In the genomic region with DNA sequence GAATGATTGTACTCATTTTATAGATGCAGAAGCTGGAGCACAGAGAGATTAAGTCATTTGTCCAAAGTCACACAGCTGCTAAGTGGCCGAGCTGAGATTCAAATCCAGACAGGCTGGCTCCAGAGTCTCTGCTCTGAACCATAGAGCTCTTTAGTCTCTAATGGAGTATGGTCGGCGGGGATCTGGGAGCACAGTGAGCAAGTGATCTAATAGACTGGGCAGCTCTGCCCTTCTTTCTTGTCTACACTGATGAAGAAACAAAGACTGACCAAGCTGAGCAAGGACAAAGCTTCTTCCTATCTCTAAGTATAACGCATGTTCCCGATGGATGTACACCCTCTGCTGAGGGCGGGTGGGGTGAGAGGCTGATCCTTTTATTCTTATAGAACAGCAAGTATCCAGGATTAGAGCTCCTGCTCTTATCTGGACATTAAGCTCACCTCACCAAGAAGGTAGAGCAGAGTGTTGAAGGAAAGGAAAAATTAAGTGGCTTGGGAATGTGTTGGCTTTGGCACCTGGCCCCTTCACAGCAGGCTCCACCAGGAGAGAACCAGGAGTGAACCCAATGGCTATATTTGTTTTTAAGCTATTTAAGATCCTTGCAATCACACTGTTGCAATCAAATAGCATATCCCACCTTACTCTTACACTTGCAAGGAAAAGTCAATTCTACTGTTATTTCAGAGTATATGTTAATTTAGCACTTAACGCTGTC, we compare ENCODE assay signal across 8 cellular contexts.
A peak's percentile ranks its signal among the peaks of the same experiment; 100 is the strongest.
DNase-seq lines count a peak whose midpoint lies in the region; FAIRE-seq and TF ChIP-seq lines count a peak whose summit lies in the region.

No MANE protein-coding gene starts in this region.

- H3K27ac ChIP-seq in ACC112 (ENCODE audit: low read depth, low read length) (peak overlapping the region; percentile 99), mucosa of rectum (ENCODE audit: low read depth in 2 of 2, low read length in 2 of 2) (peak overlapping the region; percentile 56 to 61)

- no peaks in the 10 kb centered on the region for H3K9me3 ChIP-seq in mucosa of rectum (ENCODE audit: control insufficient read depth in 2 of 2, low read length in 2 of 2)
- H3K9me3 ChIP-seq in Caco-2, result no peaks in the 10 kb centered on the region

- peaks cover 32% of the 10 kb centered on the region for H3K27me3 Mint-ChIP-seq in Caco-2 (ENCODE audit: insufficient read depth, unreplicated experiment)

- peak overlapping the region; percentile 41 to 44 for H3K9ac ChIP-seq in mucosa of rectum (ENCODE audit: low read depth in 1 of 2, low read length in 2 of 2)

- H3K4me3 ChIP-seq in ACC112 (ENCODE audit: low read depth, low read length) (peak overlapping the region; percentile 90), mucosa of rectum (ENCODE audit: low read length in 2 of 2) (peak overlapping the region; percentile 4 to 92), Caco-2 (ENCODE audit: low read depth, low read length) (no peak overlapping the region)

- POLR2A ChIA-PET in HEK293T (lab: Yijun Ruan, JAX), result no interaction called here
- POLR2A ChIA-PET in Caco-2 (lab: Charles Lee), result no interaction called here

- H3K36me3 ChIP-seq in ACC112 (ENCODE audit: insufficient read depth, low read length), result peaks cover 18% of the 10 kb centered on the region; the same call in 1 of the 2 replicates
- no peaks in the 10 kb centered on the region for H3K36me3 ChIP-seq in mucosa of rectum (ENCODE audit: control insufficient read depth in 2 of 2, insufficient read depth in 2 of 2, low read length in 2 of 2)
- no peaks in the 10 kb centered on the region for H3K36me3 ChIP-seq in Caco-2 (ENCODE audit: control insufficient read depth, insufficient read depth, low read length)

- H3K9me3 Mint-ChIP-seq in Caco-2 (ENCODE audit: unreplicated experiment), result no peaks in the 10 kb centered on the region

- intact Hi-C loops in Caco-2 (cut with micrococcal nuclease; ENCODE audit: unreplicated experiment), result no loop called here

- H3K27ac Mint-ChIP-seq in Caco-2 (ENCODE audit: unreplicated experiment), result no peak overlapping the region

- no peak overlapping the region for H3K4me3 Mint-ChIP-seq in Caco-2 (ENCODE audit: unreplicated experiment)

- H3K4me1 ChIP-seq in ACC112 (ENCODE audit: control insufficient read depth, insufficient read depth, low read length, unreplicated experiment) (peaks cover 54% of the 10 kb centered on the region), mucosa of rectum (ENCODE audit: control insufficient read depth in 2 of 2, insufficient read depth in 2 of 2, low read length in 2 of 2) (peaks cover 24 to 34% of the 10 kb centered on the region in 2 donors), Caco-2 (peaks cover 7% of the 10 kb centered on the region; the same call in 1 of the 2 replicates)

- no peak for TF ChIP-seq POLR2A in GM12892 (IDR thresholded peaks at IDR 0.05; ENCODE audit: low read depth, low read length)

- no TSS peak for BruUV-seq in Caco-2 (replicated peaks; lab: Mats Ljungman, UMichigan)

- no peak for TF ChIP-seq CTCF in Caco-2 (IDR thresholded peaks at IDR 0.05; ENCODE audit: insufficient read depth in 1 of 2, low read depth in 1 of 2, low read length in 1 of 2, severe bottlenecking in 1 of 2, unreplicated experiment in 1 of 2)

- H3K27me3 ChIP-seq in ACC112 (ENCODE audit: insufficient read depth, low read length) (no peaks in the 10 kb centered on the region), mucosa of rectum (ENCODE audit: control insufficient read depth in 2 of 2, insufficient read depth in 2 of 2, low read length in 2 of 2) (no peaks in the 10 kb centered on the region), Caco-2 (replicated peaks; ENCODE audit: control insufficient read depth, insufficient read depth, low read length) (peaks cover 3% of the 10 kb centered on the region)

- peaks cover 92% of the 10 kb centered on the region for H3K79me2 ChIP-seq in ACC112 (ENCODE audit: control insufficient read depth, insufficient read depth, low read length, unreplicated experiment)

- H3K4me1 Mint-ChIP-seq in Caco-2 (ENCODE audit: low read depth, unreplicated experiment), result peaks cover 9% of the 10 kb centered on the region

- H2AFZ ChIP-seq in ACC112 (ENCODE audit: low read length, unreplicated experiment), result no peak overlapping the region

- peak; percentile 76 for FAIRE-seq in GM12892 (lab: Jason Lieb, UNC)

- DNase-seq in GM12892 (ENCODE audit: insufficient read length) (no peak), astrocyte of the hippocampus (ENCODE audit: low read depth, low spot score) (peak; percentile 68), HEK293T (ENCODE audit: extremely low spot score) (no peak), globus pallidus (ENCODE audit: low spot score) (no peak), Caco-2 (no peak), NCI-H2171 treated with DMSO at 0.1 percent for 48 hours (lab: John Stamatoyannopoulos, UW) (no peak)

- CTCF ChIA-PET in HEK293T (lab: Yijun Ruan, JAX), result no interaction called here
- CTCF ChIA-PET in Caco-2 (lab: Charles Lee), result no interaction called here

- H3K36me3 Mint-ChIP-seq in Caco-2 (ENCODE audit: insufficient read depth, unreplicated experiment), result no peaks in the 10 kb centered on the region

TF ChIP-seq in HEK293T, 16 proteins besides CTCF, POLR2A, EP300 and RAD21:
- TF ChIP-seq FOXM1 (IDR thresholded peaks at IDR 0.05; ENCODE audit: borderline replicate concordance), result no peak
- TF ChIP-seq LEF1 (IDR thresholded peaks at IDR 0.05; ENCODE audit: borderline replicate concordance), result no peak
- TF ChIP-seq NFRKB (IDR thresholded peaks at IDR 0.05), result no peak
TF ChIP-seq in HEK293T: peak in this region for 0.
